Comparison of ENCODE assay signal across 8 cellular contexts in the genomic region with DNA sequence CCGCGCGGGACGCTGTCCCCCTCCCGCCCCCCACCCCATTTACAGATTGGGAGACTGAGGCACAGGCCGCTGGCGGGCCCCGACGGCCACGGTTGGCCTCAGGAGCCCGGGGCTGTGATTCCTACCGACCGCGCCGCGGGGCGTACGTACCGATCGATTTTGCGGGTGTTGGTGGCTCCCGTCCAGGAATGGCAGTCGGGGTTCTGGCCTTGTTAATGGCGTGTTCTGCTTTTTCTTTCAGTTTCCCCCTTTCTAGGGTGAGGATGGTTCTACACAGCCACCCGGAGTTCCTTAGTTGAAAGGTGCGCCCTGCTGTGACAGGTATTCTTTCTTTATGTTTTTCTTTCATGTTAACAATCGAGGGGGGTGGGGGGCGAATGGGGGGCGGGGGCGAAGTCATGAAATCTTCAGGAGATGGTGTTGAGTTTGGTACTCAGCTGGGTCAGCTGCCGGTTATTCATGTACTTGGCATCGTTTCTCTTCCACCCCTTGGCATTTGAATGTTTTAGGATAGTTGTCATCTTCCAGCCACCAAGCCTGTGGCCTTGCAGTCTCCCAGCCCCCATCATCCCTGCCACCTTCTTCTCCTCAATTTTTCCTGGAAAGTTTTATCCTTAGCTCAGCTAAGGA. TPM values are rescaled to one million over a fixed set of nuclear protein-coding genes. Genes with fewer than 3 reads are reported as not detected.
DNase-seq lines count a peak whose midpoint lies in the region; ATAC-seq, FAIRE-seq and TF ChIP-seq lines count a peak whose summit lies in the region.

No MANE protein-coding gene starts in this region.

- intact Hi-C loops in activated CD8-positive, alpha-beta T cell treated with anti-CD3 and anti-CD28 coated beads for 36 hours (cut with micrococcal nuclease): loop anchor here (5.0 to 10.0 kb wide), 4 partner anchors 45 to 718 kb away; a partner anchor contains a TSS
- intact Hi-C loops in endothelial cell of umbilical vein (cut with micrococcal nuclease): loop anchor here (1.0 to 10.0 kb wide), 4 partner anchors 64 to 588 kb away; a partner anchor contains a TSS
- intact Hi-C loops in tibial artery (cut with DNase I; ENCODE audit: low total_unique reads): loop anchor here (5.0 to 10.0 kb wide), 5 partner anchors 48 to 888 kb away; a partner anchor contains a TSS

- no peaks in the 10 kb centered on the region for H3K9me3 ChIP-seq in ES-I3 (ENCODE audit: control insufficient read depth, insufficient read depth, low read length)
- no peaks in the 10 kb centered on the region for H3K9me3 ChIP-seq in endothelial cell of umbilical vein (replicated peaks; ENCODE audit: control insufficient read depth, insufficient read depth, low read length)
- H3K9me3 ChIP-seq in tibial artery: no peaks in the 10 kb centered on the region

- no peaks in the 10 kb centered on the region for H3K9me3 Mint-ChIP-seq in activated CD8-positive, alpha-beta T cell treated with anti-CD3 and anti-CD28 coated beads for 36 hours

- CTCF ChIA-PET in activated CD8-positive, alpha-beta T cell treated with anti-CD3 and anti-CD28 coated beads for 36 hours (lab: Charles Lee): interaction anchor here (1.7 to 12.6 kb wide), 3 partner anchors 62 to 72 kb away, joined by 9 to 340 read pairs (median 27); a partner anchor contains a TSS
- CTCF ChIA-PET in endothelial cell of umbilical vein (lab: Charles Lee): interaction anchor here (0.8 to 1.0 kb wide), 2 partner anchors 64 to 78 kb away, joined by 3 read pairs; no protein-coding TSS in a partner anchor

- H4K20me1 ChIP-seq in endothelial cell of umbilical vein (replicated peaks; ENCODE audit: control insufficient read depth, extremely low read depth, insufficient read depth, low read length): no peaks in the 10 kb centered on the region

- H3K9ac ChIP-seq in ES-I3 (ENCODE audit: low read depth, low read length) (peak overlapping the region; percentile 64), endothelial cell of umbilical vein (replicated peaks; ENCODE audit: extremely low read depth, insufficient read depth, low read length) (peak overlapping the region; percentile 89)

- H3K27me3 ChIP-seq in endothelial cell of umbilical vein (ENCODE audit: control insufficient read depth in 2 of 2, insufficient read depth in 2 of 2, low read length in 2 of 2) (no peaks in the 10 kb centered on the region), tibial artery (no peaks in the 10 kb centered on the region)

- no peaks in the 10 kb centered on the region for H3K9me1 ChIP-seq in endothelial cell of umbilical vein (replicated peaks; ENCODE audit: control insufficient read depth, extremely low read depth, insufficient read depth, low read length)

- TF ChIP-seq POLR2A in endothelial cell of umbilical vein (IDR thresholded peaks at IDR 0.05; ENCODE audit: low read depth, low read length): no peak

- DNase-seq in KBM-7: peak; percentile 23
- peak; percentile 72 for DNase-seq in activated CD8-positive, alpha-beta T cell treated with anti-CD3 and anti-CD28 coated beads for 36 hours
- DNase-seq in endothelial cell of umbilical vein (ENCODE audit: low read depth, low spot score): peak; percentile 20
- DNase-seq in mucosa of gallbladder (ENCODE audit: low spot score): peak; percentile 37
- DNase-seq in tibial artery: peak; percentile 31 to 68

- H3K36me3 Mint-ChIP-seq in activated CD8-positive, alpha-beta T cell treated with anti-CD3 and anti-CD28 coated beads for 36 hours (ENCODE audit: low read depth): peaks cover 29% of the 10 kb centered on the region

- in situ Hi-C loops in KBM-7 (cut with MboI; ENCODE audit: low pct_unique_long_range_greater_than_20kb, low sequenced_read_pairs): no loop called here

- H3K79me2 ChIP-seq in endothelial cell of umbilical vein (ENCODE audit: control insufficient read depth, insufficient read depth, low read length): no peaks in the 10 kb centered on the region

- peak overlapping the region; percentile 85 for H3K4me2 ChIP-seq in endothelial cell of umbilical vein (ENCODE audit: insufficient read depth, low read length)

- H3K36me3 ChIP-seq in ES-I3 (ENCODE audit: insufficient read depth, low read length) (no peaks in the 10 kb centered on the region; the same call in 1 of the 2 replicates), endothelial cell of umbilical vein (ENCODE audit: control insufficient read depth in 2 of 2, extremely low read depth in 1 of 2, insufficient read depth in 2 of 2, low read length in 2 of 2) (no peaks in the 10 kb centered on the region), tibial artery (no peaks in the 10 kb centered on the region)

- POLR2A ChIA-PET in activated CD8-positive, alpha-beta T cell treated with anti-CD3 and anti-CD28 coated beads for 36 hours (lab: Charles Lee): interaction anchor here (1.2 to 5.0 kb wide), 3 partner anchors 46 to 71 kb away, joined by 3 to 22 read pairs (median 4); a partner anchor contains a TSS
- POLR2A ChIA-PET in endothelial cell of umbilical vein (lab: Charles Lee): no interaction called here

- peak overlapping the region; percentile 88 for H2AFZ ChIP-seq in endothelial cell of umbilical vein (ENCODE audit: low read depth, low read length)

- no peaks in the 10 kb centered on the region for H3K27me3 Mint-ChIP-seq in activated CD8-positive, alpha-beta T cell treated with anti-CD3 and anti-CD28 coated beads for 36 hours

- ATAC-seq in activated CD8-positive, alpha-beta T cell treated with anti-CD3 and anti-CD28 coated beads for 36 hours: peak; percentile 6
- ATAC-seq in GM18520 (IDR thresholded peaks at IDR 0.05; ENCODE audit: unreplicated experiment) (no peak), GM21576 (IDR thresholded peaks at IDR 0.05; ENCODE audit: unreplicated experiment) (no peak)

- TF ChIP-seq CTCF in activated CD8-positive, alpha-beta T cell treated with anti-CD3 and anti-CD28 coated beads for 36 hours (IDR thresholded peaks at IDR 0.05): no peak
- TF ChIP-seq CTCF in endothelial cell of umbilical vein (IDR thresholded peaks at IDR 0.05; ENCODE audit: extremely low read depth in 1 of 2, insufficient read depth in 1 of 2, low read depth in 1 of 2, low read length in 2 of 2) (no peak), tibial artery (IDR thresholded peaks at IDR 0.05) (no peak)

- peak; percentile 26 for FAIRE-seq in endothelial cell of umbilical vein (lab: Jason Lieb, UNC)

- H3K27ac Mint-ChIP-seq in activated CD8-positive, alpha-beta T cell treated with anti-CD3 and anti-CD28 coated beads for 36 hours: peak overlapping the region; percentile 97

- dilution Hi-C loops in endothelial cell of umbilical vein (cut with MboI; ENCODE audit: extremely low pct_ligation_motif_present, low sequenced_read_pairs): no loop called here

- peaks cover 15% of the 10 kb centered on the region; the same call in 1 of the 2 replicates for H3K4me1 ChIP-seq in ES-I3 (ENCODE audit: insufficient read depth, low read length)
- peaks cover 11% of the 10 kb centered on the region for H3K4me1 ChIP-seq in endothelial cell of umbilical vein (ENCODE audit: control insufficient read depth, extremely low read depth, insufficient read depth, low read length)
- peaks cover 0 to 54% (median 30%) of the 10 kb centered on the region in 4 donors for H3K4me1 ChIP-seq in tibial artery

- H3K4me3 Mint-ChIP-seq in activated CD8-positive, alpha-beta T cell treated with anti-CD3 and anti-CD28 coated beads for 36 hours: peak overlapping the region; percentile 93

- peak overlapping the region; percentile 63 to 92 (median 79) for H3K4me3 ChIP-seq in endothelial cell of umbilical vein (replicated peaks in 1 of 3; ENCODE audit: insufficient read depth in 1 of 3, low read depth in 1 of 3, low read length in 3 of 3)
- H3K4me3 ChIP-seq in tibial artery: peak overlapping the region; percentile 82 to 90

- peaks cover 45% of the 10 kb centered on the region for H3K4me1 Mint-ChIP-seq in activated CD8-positive, alpha-beta T cell treated with anti-CD3 and anti-CD28 coated beads for 36 hours (ENCODE audit: low read depth)

- H3K27ac ChIP-seq in endothelial cell of umbilical vein (ENCODE audit: insufficient read depth, low read depth, low read length): peak overlapping the region; percentile 62
- H3K27ac ChIP-seq in tibial artery: peak overlapping the region; percentile 89

- BruUV-seq in endothelial cell of umbilical vein (replicated peaks; lab: Mats Ljungman, UMichigan): no TSS peak

TF ChIP-seq in endothelial cell of umbilical vein, 7 proteins besides CTCF, POLR2A, EP300 and RAD21 (continues in another document):
- TF ChIP-seq GATA2 (IDR thresholded peaks at IDR 0.05; ENCODE audit: insufficient read depth, insufficient read length, low read depth, low read length): no peak
- TF ChIP-seq, protein P1, sequence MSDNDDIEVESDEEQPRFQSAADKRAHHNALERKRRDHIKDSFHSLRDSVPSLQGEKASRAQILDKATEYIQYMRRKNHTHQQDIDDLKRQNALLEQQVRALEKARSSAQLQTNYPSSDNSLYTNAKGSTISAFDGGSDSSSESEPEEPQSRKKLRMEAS (IDR thresholded peaks at IDR 0.05; ENCODE audit: insufficient read depth, insufficient read length): no peak
- TF ChIP-seq FOS (IDR thresholded peaks at IDR 0.05; ENCODE audit: borderline replicate concordance, insufficient read depth, low read length): no peak
- TF ChIP-seq EZH2 (IDR thresholded peaks at IDR 0.05; ENCODE audit: borderline replicate concordance, low read depth, low read length, severe bottlenecking): no peak

RNA-seq across cellular contexts. Expression of a gene that starts 0.8 kb away (rescaled TPM):
- total RNA-seq in activated CD8-positive, alpha-beta T cell treated with anti-CD3 and anti-CD28 coated beads for 36 hours: 10 to 100 TPM; 86.4 to 94.4 TPM
- total RNA-seq in endothelial cell of umbilical vein: 21.5 and 22.2 TPM in 2 replicates
- 7.2 and 7.4 TPM in 2 replicates for polyA plus RNA-seq in endothelial cell of umbilical vein
- 7.5 and 9.1 TPM in 2 replicates for polyA plus RNA-seq in endothelial cell of umbilical vein (2011; cell fraction: cytosol; rRNA removed)
- polyA plus RNA-seq in endothelial cell of umbilical vein (2011; cell fraction: nucleus; rRNA removed): 18.0 and 19.5 TPM in 2 replicates
- 17.9 and 19.8 TPM in 2 replicates for polyA plus RNA-seq in endothelial cell of umbilical vein (2012)
- polyA minus RNA-seq in endothelial cell of umbilical vein: 23.4 and 25.1 TPM in 2 replicates
- polyA minus RNA-seq in endothelial cell of umbilical vein (2011; cell fraction: cytosol; rRNA and poly(A)+ RNA removed): 11.9 TPM
- 32.1 and 44.6 TPM in 2 replicates for polyA minus RNA-seq in endothelial cell of umbilical vein (2011; cell fraction: nucleus; rRNA and poly(A)+ RNA removed)
- 38.5 TPM for total RNA-seq in mucosa of gallbladder

RNA-seq across cellular contexts. Expression of a gene that starts 49.2 kb away (rescaled TPM):
- total RNA-seq in activated CD8-positive, alpha-beta T cell treated with anti-CD3 and anti-CD28 coated beads for 36 hours: 1 to 10 TPM; 1.1 to 1.6 TPM
- 0.58 TPM in 1 of 2 replicates, not detected in the other for total RNA-seq in endothelial cell of umbilical vein
- polyA plus RNA-seq in endothelial cell of umbilical vein: 0.03 and 0.07 TPM in 2 replicates
- polyA plus RNA-seq in endothelial cell of umbilical vein (2011; cell fraction: cytosol; rRNA removed): 0.01 and 0.04 TPM in 2 replicates
- polyA plus RNA-seq in endothelial cell of umbilical vein (2011; cell fraction: nucleus; rRNA removed): 0.04 and 0.11 TPM in 2 replicates
- polyA plus RNA-seq in endothelial cell of umbilical vein (2012): 0.03 and 0.12 TPM in 2 replicates
- polyA minus RNA-seq in endothelial cell of umbilical vein: not detected in 2 replicates
- not detected for polyA minus RNA-seq in endothelial cell of umbilical vein (2011; cell fraction: cytosol; rRNA and poly(A)+ RNA removed)
- polyA minus RNA-seq in endothelial cell of umbilical vein (2011; cell fraction: nucleus; rRNA and poly(A)+ RNA removed): 0.19 TPM in 1 of 2 replicates, not detected in the other
- 1.5 TPM for total RNA-seq in mucosa of gallbladder

Comparison
In these comparisons a context has a peak if more than half of its experiments do, and no peak if none do; other contexts are left out.
1. DNase-seq: peak in every context shown above with its lines; median percentile 72 in activated CD8-positive, alpha-beta T cell treated with anti-CD3 and anti-CD28 coated beads for 36 hours; 50 in tibial artery; 37 in mucosa of gallbladder; 23 in KBM-7; 20 in endothelial cell of umbilical vein.